ENCODE assay signal across 27 cellular contexts in genomic region chr20:46063652-46064054, GRCh38. TPM values are rescaled to one million over a fixed set of nuclear protein-coding genes. Genes with fewer than 3 reads are reported as not detected.
A peak's percentile ranks its signal among the peaks of the same experiment; 100 is the strongest.
DNase-seq lines count a peak whose midpoint lies in the region; ATAC-seq and TF ChIP-seq lines count a peak whose summit lies in the region.
"Had no signal": no experiment of that assay in that cellular context is flagged by ENCODE, and none has a peak within 500 bp of the region (broad histone marks: within the 10 kb centered on the region; RNA-seq: fewer than 3 reads in every experiment).

No MANE protein-coding gene starts in this region.

- H3K27ac Mint-ChIP-seq in CD4-positive, CD25-positive, alpha-beta regulatory T cell: peak overlapping the region in 2 of 3 donors; percentile 4 to 85
- H3K27ac Mint-ChIP-seq in T-helper 2 cell treated with Interferon-gamma antibody and Interleukin-4, amounts not matched to agents 5 μg/mL and 100 μg/mL, for 36 hours: no peak overlapping the region
- H3K27ac Mint-ChIP-seq in endodermal cell: no peak overlapping the region
- H3K27ac Mint-ChIP-seq: activated naive CD8-positive, alpha-beta T cell treated with anti-CD3 and anti-CD28 coated beads, Interleukin-2, amount 10 ng/mL, durations not matched to agents 7 days and 5 days; memory B cell; neural progenitor cell had no signal

- no peaks in the 10 kb centered on the region for H3K9me3 ChIP-seq in CD4-positive, CD25-positive, alpha-beta regulatory T cell (ENCODE audit: control insufficient read depth in 2 of 2, low read length in 2 of 2)
- H3K9me3 ChIP-seq in endodermal cell (ENCODE audit: control insufficient read depth, low read length): no peaks in the 10 kb centered on the region
- H3K9me3 ChIP-seq: BLaER1, spleen, testis had no signal

- H3K36me3 ChIP-seq in CD4-positive, CD25-positive, alpha-beta regulatory T cell (ENCODE audit: control insufficient read depth, insufficient read depth, low read length): peaks cover 78% of the 10 kb centered on the region
- H3K36me3 ChIP-seq in endodermal cell (ENCODE audit: control insufficient read depth, insufficient read depth, low read length): peaks cover 75% of the 10 kb centered on the region

- TF ChIP-seq CTCF in GM12865 (IDR thresholded peaks at IDR 0.05; ENCODE audit: insufficient read depth, low read depth, low read length, missing control alignments): no peak
- no peak for TF ChIP-seq CTCF in endodermal cell (conservative IDR thresholded peaks at IDR 0.05)

- H3K27me3 Mint-ChIP-seq in CD4-positive, CD25-positive, alpha-beta regulatory T cell: peaks cover 10% of the 10 kb centered on the region
- H3K27me3 Mint-ChIP-seq in T-helper 2 cell treated with Interferon-gamma antibody and Interleukin-4, amounts not matched to agents 5 μg/mL and 100 μg/mL, for 36 hours (ENCODE audit: low read depth): peaks cover 3% of the 10 kb centered on the region
- H3K27me3 Mint-ChIP-seq in endodermal cell (ENCODE audit: insufficient read depth): peaks cover 10% of the 10 kb centered on the region

- peaks cover 71% of the 10 kb centered on the region for H3K36me3 Mint-ChIP-seq in CD4-positive, CD25-positive, alpha-beta regulatory T cell
- H3K36me3 Mint-ChIP-seq in T-helper 2 cell treated with Interferon-gamma antibody and Interleukin-4, amounts not matched to agents 5 μg/mL and 100 μg/mL, for 36 hours (ENCODE audit: low read depth): peaks cover 59% of the 10 kb centered on the region
- H3K36me3 Mint-ChIP-seq in endodermal cell (ENCODE audit: low read depth): peaks cover 70% of the 10 kb centered on the region

- no peak for DNase-seq in CD4-positive, CD25-positive, alpha-beta regulatory T cell
- DNase-seq in GM12865 (ENCODE audit: low read depth): peak; percentile 57
- DNase-seq in T-helper 2 cell treated with Interferon-gamma antibody and Interleukin-4, amounts not matched to agents 5 μg/mL and 100 μg/mL, for 36 hours (ENCODE audit: low spot score): peak; percentile 17
- DNase-seq in endodermal cell: peak; percentile 14
- no peak for DNase-seq in RKO (ENCODE audit: low spot score)
- DNase-seq in 8988T: no peak
- DNase-seq: activated naive CD8-positive, alpha-beta T cell treated with anti-CD3 and anti-CD28 coated beads, Interleukin-2, amount 10 ng/mL, durations not matched to agents 7 days and 5 days; central memory CD4-positive, alpha-beta T cell; dorsolateral prefrontal cortex; IMR-90; NCI-H1092; NCI-H187; NCI-H526; right cardiac atrium; SHP77 treated with DMSO at 0.1 percent for 48 hours; spleen; stimulated activated CD4-positive, alpha-beta T cell treated with anti-CD3 and anti-CD28 coated beads, Interleukin-2, amount 100 ng/mL, for 48 hours; T1000; testis had no signal

- H3K4me3 Mint-ChIP-seq in CD4-positive, CD25-positive, alpha-beta regulatory T cell: no peak overlapping the region
- no peak overlapping the region for H3K4me3 Mint-ChIP-seq in T-helper 2 cell treated with Interferon-gamma antibody and Interleukin-4, amounts not matched to agents 5 μg/mL and 100 μg/mL, for 36 hours
- no peak overlapping the region for H3K4me3 Mint-ChIP-seq in endodermal cell
- H3K4me3 Mint-ChIP-seq: activated naive CD8-positive, alpha-beta T cell treated with anti-CD3 and anti-CD28 coated beads, Interleukin-2, amount 10 ng/mL, durations not matched to agents 7 days and 5 days; memory B cell; neural progenitor cell had no signal

- H3K9me3 Mint-ChIP-seq in CD4-positive, CD25-positive, alpha-beta regulatory T cell: no peaks in the 10 kb centered on the region
- no peaks in the 10 kb centered on the region for H3K9me3 Mint-ChIP-seq in T-helper 2 cell treated with Interferon-gamma antibody and Interleukin-4, amounts not matched to agents 5 μg/mL and 100 μg/mL, for 36 hours
- H3K9me3 Mint-ChIP-seq in endodermal cell: no peaks in the 10 kb centered on the region
- H3K9me3 Mint-ChIP-seq: activated naive CD8-positive, alpha-beta T cell treated with anti-CD3 and anti-CD28 coated beads, Interleukin-2, amount 10 ng/mL, durations not matched to agents 7 days and 5 days; memory B cell; neural progenitor cell had no signal

- peaks cover 2% of the 10 kb centered on the region for H3K27me3 ChIP-seq in CD4-positive, CD25-positive, alpha-beta regulatory T cell (ENCODE audit: control insufficient read depth, insufficient read depth, low read length)
- H3K27me3 ChIP-seq in endodermal cell (ENCODE audit: control insufficient read depth, insufficient read depth, low read length, poor library complexity, severe bottlenecking): peaks cover 14% of the 10 kb centered on the region
- H3K27me3 ChIP-seq: BLaER1, dorsolateral prefrontal cortex, testis had no signal

- H3K4me1 ChIP-seq in CD4-positive, CD25-positive, alpha-beta regulatory T cell (ENCODE audit: control insufficient read depth, insufficient read depth, low read length, poor library complexity, severe bottlenecking): peaks cover 45% of the 10 kb centered on the region
- H3K4me1 ChIP-seq in endodermal cell (ENCODE audit: control insufficient read depth, insufficient read depth, low read length): no peaks in the 10 kb centered on the region

- no peak overlapping the region for H3K9ac ChIP-seq in endodermal cell (ENCODE audit: extremely low read depth, low read length, poor library complexity, severe bottlenecking)
- H3K9ac ChIP-seq: BLaER1, neural progenitor cell had no signal

- 99% methylated on average over 3 of the region's 3 CpGs; no CpG with 5 or more reads in 1 of the 2 experiments for WGBS in endodermal cell (ENCODE audit: insufficient coverage in 1 of 2, insufficient read length in 1 of 2), 2 experiments

- no peak overlapping the region for H3K27ac ChIP-seq in CD4-positive, CD25-positive, alpha-beta regulatory T cell (ENCODE audit: insufficient read depth, low read length, poor library complexity, severe bottlenecking)
- H3K27ac ChIP-seq in endodermal cell (ENCODE audit: low read depth, low read length): no peak overlapping the region
- H3K27ac ChIP-seq: BLaER1, neural progenitor cell, spleen, testis had no signal

- H3K4me1 Mint-ChIP-seq in CD4-positive, CD25-positive, alpha-beta regulatory T cell: peaks cover 32 to 60% (median 45%) of the 10 kb centered on the region in 4 donors
- peaks cover 22% of the 10 kb centered on the region for H3K4me1 Mint-ChIP-seq in T-helper 2 cell treated with Interferon-gamma antibody and Interleukin-4, amounts not matched to agents 5 μg/mL and 100 μg/mL, for 36 hours (ENCODE audit: low read depth)
- H3K4me1 Mint-ChIP-seq in endodermal cell: peaks cover 7% of the 10 kb centered on the region

- no peak overlapping the region for H3K4me3 ChIP-seq in CD4-positive, CD25-positive, alpha-beta regulatory T cell (ENCODE audit: low read depth, low read length)
- H3K4me3 ChIP-seq in GM12865 (ENCODE audit: low read depth, low read length) (no peak overlapping the region), endodermal cell (ENCODE audit: low read length) (no peak overlapping the region)
- H3K4me3 ChIP-seq: BLaER1, dorsolateral prefrontal cortex, neural progenitor cell, spleen, testis had no signal

- ATAC-seq in CD4-positive, CD25-positive, alpha-beta regulatory T cell (ENCODE audit: low read depth in 2 of 2): no peak
- ATAC-seq in GM21367 (IDR thresholded peaks at IDR 0.05; ENCODE audit: unreplicated experiment): no peak
- no peak for ATAC-seq in HG02938 (IDR thresholded peaks at IDR 0.05; ENCODE audit: unreplicated experiment)
- ATAC-seq: Panc1, right cardiac atrium had no signal

RNA-seq across cellular contexts. Expression of gene NCOA5, which starts 26.1 kb away (rescaled TPM):
- total RNA-seq in CD4-positive, CD25-positive, alpha-beta regulatory T cell: 20.1 TPM
- 10 to 100 TPM; 28.9 to 38.5 (median 33.0) TPM for polyA plus RNA-seq in CD4-positive, CD25-positive, alpha-beta regulatory T cell
- total RNA-seq in endodermal cell: 10 to 100 TPM; 19.3 to 28.7 TPM
- 26.8 TPM for polyA plus RNA-seq in endodermal cell (2013, experiment 1 of 2)
- polyA plus RNA-seq in endodermal cell (2013, experiment 2 of 2): 25.4 TPM

RNA-seq across cellular contexts. Expression of gene SLC12A5, which starts 34.6 kb away (rescaled TPM):
- not detected for total RNA-seq in CD4-positive, CD25-positive, alpha-beta regulatory T cell
- polyA plus RNA-seq in CD4-positive, CD25-positive, alpha-beta regulatory T cell: not detected
- 10 to 100 TPM in 1 of 2 donors, 1 to 10 TPM in 1; 5.7 to 10.2 TPM for total RNA-seq in endodermal cell
- polyA plus RNA-seq in endodermal cell (2013, experiment 1 of 2): 7.2 TPM
- 7.4 TPM for polyA plus RNA-seq in endodermal cell (2013, experiment 2 of 2)
- total RNA-seq: IMR-90 had no signal

RNA-seq across cellular contexts. Expression of gene CD40, which starts 54.5 kb away (rescaled TPM):
- 1.7 TPM for total RNA-seq in CD4-positive, CD25-positive, alpha-beta regulatory T cell
- polyA plus RNA-seq in CD4-positive, CD25-positive, alpha-beta regulatory T cell: 1 to 10 TPM; 3.9 to 8.7 (median 7.5) TPM
- total RNA-seq in endodermal cell: 10 to 100 TPM in 1 of 2 donors, 1 to 10 TPM in 1; 9.0 to 16.4 TPM
- polyA plus RNA-seq in endodermal cell (2013, experiment 1 of 2): 5.4 TPM
- 5.1 TPM for polyA plus RNA-seq in endodermal cell (2013, experiment 2 of 2)

RNA-seq across cellular contexts. Expression of gene MMP9, which starts 54.9 kb away (rescaled TPM):
- total RNA-seq in CD4-positive, CD25-positive, alpha-beta regulatory T cell: 4.9 TPM
- polyA plus RNA-seq in CD4-positive, CD25-positive, alpha-beta regulatory T cell: not detected
- under 1 TPM; 0.15 to 0.29 TPM for total RNA-seq in endodermal cell
- polyA plus RNA-seq in endodermal cell (2013, experiment 1 of 2): 0.32 TPM
- polyA plus RNA-seq in endodermal cell (2013, experiment 2 of 2): 0.83 TPM
- total RNA-seq: endothelial cell of umbilical vein had no signal
- polyA plus RNA-seq: AG04450, endothelial cell of umbilical vein had no signal

Comparison
In these comparisons a context has a peak if more than half of its experiments do, and no peak if none do; other contexts are left out.
1. DNase-seq: peak in GM12865 (single experiment), T-helper 2 cell treated with Interferon-gamma antibody and Interleukin-4, amounts not matched to agents 5 μg/mL and 100 μg/mL, for 36 hours (single experiment) and endodermal cell (single experiment); none in CD4-positive, CD25-positive, alpha-beta regulatory T cell (0 of 3), RKO (single experiment) and 8988T (single experiment).
2. H3K27ac Mint-ChIP-seq: peak in CD4-positive, CD25-positive, alpha-beta regulatory T cell (2 of 3); none in T-helper 2 cell treated with Interferon-gamma antibody and Interleukin-4, amounts not matched to agents 5 μg/mL and 100 μg/mL, for 36 hours (single experiment) and endodermal cell (single experiment).